8 cellular contexts compared by ENCODE assay signal in genomic region chr16:67806428-67807147, GRCh38. TPM values are rescaled to one million over a fixed set of nuclear protein-coding genes. Genes with fewer than 3 reads are reported as not detected.
DNase-seq lines count a peak whose midpoint lies in the region; ATAC-seq, FAIRE-seq and TF ChIP-seq lines count a peak whose summit lies in the region.

RANBP10 (minus strand) TSS chr16:67806560; CDS start chr16:67806536, 24 bp downstream.
TSNAXIP1 (plus strand) TSS chr16:67806889; CDS start chr16:67807150, 261 bp downstream.

- H3K4me3 Mint-ChIP-seq in naive thymus-derived CD8-positive, alpha-beta T cell, result peak within 1 kb of the TSS; percentile 87 to 96 (median 92)
- H3K4me3 Mint-ChIP-seq in stimulated activated naive B cell treated with anti-CD40 and anti-IgM and Interleukin-4, amounts not matched to agents 10 μg/mL and 1 μg/mL and 100 μg/mL, for 72 hours, result peak within 1 kb of the TSS; percentile 95 to 97

- peak; percentile 91 to 92 for ATAC-seq in naive thymus-derived CD8-positive, alpha-beta T cell
- peak; percentile 90 to 91 for ATAC-seq in stimulated activated naive B cell treated with anti-CD40 and anti-IgM and Interleukin-4, amounts not matched to agents 10 μg/mL and 1 μg/mL and 100 μg/mL, for 72 hours (replicated peaks)

- peak within 1 kb of the TSS; percentile 77 to 98 (median 94) for H3K27ac Mint-ChIP-seq in naive thymus-derived CD8-positive, alpha-beta T cell
- peak within 1 kb of the TSS; percentile 96 for H3K27ac Mint-ChIP-seq in stimulated activated naive B cell treated with anti-CD40 and anti-IgM and Interleukin-4, amounts not matched to agents 10 μg/mL and 1 μg/mL and 100 μg/mL, for 72 hours

- no peaks in the 10 kb centered on the region for H3K27me3 Mint-ChIP-seq in naive thymus-derived CD8-positive, alpha-beta T cell
- H3K27me3 Mint-ChIP-seq in stimulated activated naive B cell treated with anti-CD40 and anti-IgM and Interleukin-4, amounts not matched to agents 10 μg/mL and 1 μg/mL and 100 μg/mL, for 72 hours, result no peaks in the 10 kb centered on the region

- peak; percentile 100 for DNase-seq in ELF-1 (ENCODE audit: low read depth, low spot score)
- DNase-seq in H54 (ENCODE audit: insufficient read length, low spot score), result peak; percentile 81
- DNase-seq in LoVo (ENCODE audit: low spot score), result peak; percentile 97
- DNase-seq in RWPE1 (ENCODE audit: low spot score), result peak; percentile 97
- peak; percentile 93 for DNase-seq in activated T-helper 9 cell treated with anti-CD3 and anti-CD28 coated beads, Interleukin-2, amount 50 U/mL, for 16 hours (ENCODE audit: low read depth)
- peak; percentile 99 for DNase-seq in fibroblast of peridontal ligament (ENCODE audit: extremely low read depth)
- DNase-seq in naive thymus-derived CD8-positive, alpha-beta T cell, result peak; percentile 90 to 98 (median 97)
- peak; percentile 98 for DNase-seq in stimulated activated naive B cell treated with anti-CD40 and anti-IgM and Interleukin-4, amounts not matched to agents 10 μg/mL and 1 μg/mL and 100 μg/mL, for 72 hours

- TF ChIP-seq POLR2A in H54 (IDR thresholded peaks at IDR 0.05; ENCODE audit: low read depth, low read length), result peak; percentile 62

- CTCF ChIA-PET in RWPE1 (lab: Yijun Ruan, JAX), result interaction anchor here (1.2 to 2.6 kb wide), 2 partner anchors 10 to 286 kb away, joined by 3 to 23 read pairs; no protein-coding TSS in a partner anchor

- no peaks in the 10 kb centered on the region for H3K9me3 Mint-ChIP-seq in naive thymus-derived CD8-positive, alpha-beta T cell
- H3K9me3 Mint-ChIP-seq in stimulated activated naive B cell treated with anti-CD40 and anti-IgM and Interleukin-4, amounts not matched to agents 10 μg/mL and 1 μg/mL and 100 μg/mL, for 72 hours, result peaks cover 0 to 1% of the 10 kb centered on the region in 2 donors

- TF ChIP-seq CTCF in RWPE1 (conservative IDR thresholded peaks at IDR 0.05; ENCODE audit: low read depth), result no peak

- POLR2A ChIA-PET in RWPE1 (lab: Yijun Ruan, JAX; ENCODE audit: low non-redundant PET), result interaction anchor here (0.9 to 1.4 kb wide), 3 partner anchors 9 to 87 kb away, joined by 3 to 17 read pairs (median 3); partner anchors contain the start of gene GFOD2
- POLR2A ChIA-PET in naive thymus-derived CD8-positive, alpha-beta T cell (lab: Charles Lee), result interaction anchor here (0.5 to 2.2 kb wide), 22 partner anchors 10 to 528 kb away, joined by 3 to 14 read pairs (median 4); partner anchors contain the start of genes ACD, ATP6V0D1, CTCF and EDC4

- H3K27ac ChIP-seq in RWPE1, result peak within 1 kb of the TSS; percentile 77

- peak; percentile 86 for FAIRE-seq in H54 (lab: Jason Lieb, UNC)

- peaks cover 0 to 20% (median 5%) of the 10 kb centered on the region in 3 donors for H3K36me3 Mint-ChIP-seq in naive thymus-derived CD8-positive, alpha-beta T cell
- H3K36me3 Mint-ChIP-seq in stimulated activated naive B cell treated with anti-CD40 and anti-IgM and Interleukin-4, amounts not matched to agents 10 μg/mL and 1 μg/mL and 100 μg/mL, for 72 hours, result peaks cover 14 to 22% of the 10 kb centered on the region in 2 donors

- H3K4me1 Mint-ChIP-seq in naive thymus-derived CD8-positive, alpha-beta T cell, result peaks cover 16 to 50% (median 46%) of the 10 kb centered on the region in 4 donors
- peaks cover 27 to 40% of the 10 kb centered on the region in 2 donors for H3K4me1 Mint-ChIP-seq in stimulated activated naive B cell treated with anti-CD40 and anti-IgM and Interleukin-4, amounts not matched to agents 10 μg/mL and 1 μg/mL and 100 μg/mL, for 72 hours

RNA-seq across cellular contexts. Expression of gene RANBP10, which starts in this region (rescaled TPM):
- total RNA-seq in naive thymus-derived CD8-positive, alpha-beta T cell, result 10 to 100 TPM; 18.5 to 23.6 TPM
- 10 to 100 TPM in 1 of 3 donors, 1 to 10 TPM in 2; 5.8 to 13.8 (median 6.3) TPM for polyA plus RNA-seq in naive thymus-derived CD8-positive, alpha-beta T cell

RNA-seq across cellular contexts. Expression of gene TSNAXIP1, which starts in this region (rescaled TPM):
- 1 to 10 TPM; 1.0 to 1.2 TPM for total RNA-seq in naive thymus-derived CD8-positive, alpha-beta T cell
- polyA plus RNA-seq in naive thymus-derived CD8-positive, alpha-beta T cell, result under 1 TPM in 1 of 3 donors, not detected in 2; 0.14 TPM

Comparison
In these comparisons a context has a peak if more than half of its experiments do, and no peak if none do; other contexts are left out.
1. Peak in every context shown above with its lines: DNase-seq, ATAC-seq and H3K27ac ChIP-seq.